In genomic region chr18:62018761-62019041, GRCh38 we compare ENCODE assay signal across 31 cellular contexts.
DNase-seq lines count a peak whose midpoint lies in the region; ATAC-seq and TF ChIP-seq lines count a peak whose summit lies in the region.
"Had no signal": no experiment of that assay in that cellular context is flagged by ENCODE, and none has a peak within 500 bp of the region (broad histone marks: within the 10 kb centered on the region; RNA-seq: fewer than 3 reads in every experiment).

No MANE protein-coding gene starts in this region.

- no peaks in the 10 kb centered on the region for H4K20me1 ChIP-seq in hepatocyte (ENCODE audit: insufficient read depth, poor library complexity, severe bottlenecking)

- CTCF ChIA-PET in activated CD4-positive, alpha-beta T cell treated with anti-CD3 and anti-CD28 coated beads, Interleukin-2, amount 10 ng/mL, durations not matched to agents 7 days and 5 days (lab: Charles Lee), result no interaction called here
- CTCF ChIA-PET in T-cell (lab: Charles Lee), result no interaction called here

- no peaks in the 10 kb centered on the region for H3K9me2 ChIP-seq in hepatocyte (replicated peaks; ENCODE audit: insufficient read depth)

- POLR2A ChIA-PET in activated CD4-positive, alpha-beta T cell treated with anti-CD3 and anti-CD28 coated beads, Interleukin-2, amount 10 ng/mL, durations not matched to agents 7 days and 5 days (lab: Charles Lee), result no interaction called here
- POLR2A ChIA-PET in T-cell (lab: Charles Lee), result no interaction called here

- no peak for ATAC-seq in natural killer cell treated with Interleukin-12 subunit alpha and Interleukin-12 subunit beta and Interleukin-15 and Interleukin-18, amount 100 ng/mL, for 72 hours
- no peak for ATAC-seq in T-cell (replicated peaks in 1 of 4)
- ATAC-seq: activated T-cell treated with anti-CD3 and anti-CD28 coated beads, Interleukin-2, amount 50 U/mL, for 72 hours; esophagus mucosa; foreskin keratinocyte; naive thymus-derived CD8-positive, alpha-beta T cell; Panc1; psoas muscle had no signal

- H3K9me3 ChIP-seq in hepatocyte (ENCODE audit: low read depth), result no peaks in the 10 kb centered on the region
- H3K9me3 ChIP-seq in vagina, result no peaks in the 10 kb centered on the region
- H3K9me3 ChIP-seq: adrenal gland, body of pancreas, lower lobe of right lung, psoas muscle had no signal

- TF ChIP-seq POLR2A in vagina (IDR thresholded peaks at IDR 0.05), result no peak

- WGBS in hepatocyte (ENCODE audit: low lambda C conversion rate, missing lambda C conversion rate), result 96% methylated on average over 2 of the region's 2 CpGs

- no peaks in the 10 kb centered on the region for H3K36me3 ChIP-seq in hepatocyte (replicated peaks; ENCODE audit: insufficient read depth, low read depth)
- H3K36me3 ChIP-seq in vagina, result no peaks in the 10 kb centered on the region
- H3K36me3 ChIP-seq: adrenal gland, heart right ventricle, lower lobe of right lung had no signal

- H3K4me1 ChIP-seq in hepatocyte (ENCODE audit: insufficient read depth) (peaks cover 5% of the 10 kb centered on the region), vagina (peaks cover 8% of the 10 kb centered on the region)
- H3K4me1 ChIP-seq: adrenal gland, body of pancreas, foreskin keratinocyte, psoas muscle had no signal

- H3K27ac Mint-ChIP-seq in activated CD4-positive, alpha-beta T cell treated with anti-CD3 and anti-CD28 coated beads, Interleukin-2, amount 10 ng/mL, durations not matched to agents 7 days and 5 days, result no peak overlapping the region
- no peak overlapping the region for H3K27ac Mint-ChIP-seq in natural killer cell treated with Interleukin-12 subunit alpha and Interleukin-12 subunit beta and Interleukin-15 and Interleukin-18, amount 100 ng/mL, for 72 hours
- H3K27ac Mint-ChIP-seq in T-cell, result no peak overlapping the region
- H3K27ac Mint-ChIP-seq: activated T-cell treated with anti-CD3 and anti-CD28 coated beads, Interleukin-2, amount 50 U/mL, for 72 hours; naive thymus-derived CD8-positive, alpha-beta T cell had no signal

- no peak overlapping the region for H3K4me2 ChIP-seq in hepatocyte

- no peak for TF ChIP-seq CTCF in hepatocyte (IDR thresholded peaks at IDR 0.05; ENCODE audit: poor library complexity)
- no peak for TF ChIP-seq CTCF in vagina (IDR thresholded peaks at IDR 0.05)

- peaks cover 7% of the 10 kb centered on the region for H3K27me3 Mint-ChIP-seq in activated CD4-positive, alpha-beta T cell treated with anti-CD3 and anti-CD28 coated beads, Interleukin-2, amount 10 ng/mL, durations not matched to agents 7 days and 5 days
- peaks cover 2 to 13% of the 10 kb centered on the region in 2 donors for H3K27me3 Mint-ChIP-seq in natural killer cell treated with Interleukin-12 subunit alpha and Interleukin-12 subunit beta and Interleukin-15 and Interleukin-18, amount 100 ng/mL, for 72 hours
- peaks cover 0 to 4% of the 10 kb centered on the region in 2 donors for H3K27me3 Mint-ChIP-seq in T-cell

- DNase-seq in activated CD4-positive, alpha-beta T cell treated with anti-CD3 and anti-CD28 coated beads, Interleukin-2, amount 10 ng/mL, durations not matched to agents 7 days and 5 days, result peak; percentile 34
- no peak for DNase-seq in activated CD4-positive, alpha-beta T cell treated with anti-CD3 and anti-CD28 coated beads for 48 hours
- DNase-seq in NCI-H69 (lab: John Stamatoyannopoulos, UW) (peak; percentile 44), hepatocyte (ENCODE audit: low spot score) (no peak), vagina (ENCODE audit: extremely low spot score in 2 of 2) (no peak), T-cell (no peak)
- no peak for DNase-seq in natural killer cell treated with Interleukin-12 subunit alpha and Interleukin-12 subunit beta and Interleukin-15 and Interleukin-18, amount 100 ng/mL, for 72 hours (ENCODE audit: low spot score)
- no peak for DNase-seq in activated effector memory CD4-positive, alpha-beta T cell treated with anti-CD3 and anti-CD28 coated beads, Interleukin-2, amount 50 U/mL, for 16 hours
- DNase-seq: activated naive CD4-positive, alpha-beta T cell treated with Interleukin-2 at 50 U/mL for 16 hours; activated T-cell treated with anti-CD3 and anti-CD28 coated beads, Interleukin-2, amount 50 U/mL, for 72 hours; AML-193; CD4-positive, CD25-positive, alpha-beta regulatory T cell; foreskin keratinocyte; H7; lower lobe of right lung; naive thymus-derived CD8-positive, alpha-beta T cell; NCI-H2081 treated with DMSO at 0.1 percent for 48 hours; NCI-H345; NCI-H748 treated with DMSO at 0.1 percent for 48 hours; occipital lobe; SHP77; stimulated activated CD4-positive, alpha-beta T cell treated with anti-CD3 and anti-CD28 coated beads, Interleukin-4, amount 100 ng/mL, for 24 hours; T1000; trophoblast cell had no signal

- H3K27ac ChIP-seq in hepatocyte, result peak overlapping the region; percentile 80
- peak overlapping the region; percentile 5 for H3K27ac ChIP-seq in vagina
- H3K27ac ChIP-seq: body of pancreas, foreskin keratinocyte, lower lobe of right lung, psoas muscle had no signal

- H3K4me1 Mint-ChIP-seq in activated CD4-positive, alpha-beta T cell treated with anti-CD3 and anti-CD28 coated beads, Interleukin-2, amount 10 ng/mL, durations not matched to agents 7 days and 5 days, result peaks cover 3% of the 10 kb centered on the region
- H3K4me1 Mint-ChIP-seq in natural killer cell treated with Interleukin-12 subunit alpha and Interleukin-12 subunit beta and Interleukin-15 and Interleukin-18, amount 100 ng/mL, for 72 hours (ENCODE audit: low read depth in 2 of 2), result peaks cover 0 to 3% of the 10 kb centered on the region in 2 donors
- no peaks in the 10 kb centered on the region for H3K4me1 Mint-ChIP-seq in T-cell
- H3K4me1 Mint-ChIP-seq: CD4-positive, CD25-positive, alpha-beta regulatory T cell; central memory CD8-positive, alpha-beta T cell; naive thymus-derived CD8-positive, alpha-beta T cell had no signal

- intact Hi-C loops in vagina (cut with DNase I), result no loop called here

- H3K36me3 Mint-ChIP-seq in activated CD4-positive, alpha-beta T cell treated with anti-CD3 and anti-CD28 coated beads, Interleukin-2, amount 10 ng/mL, durations not matched to agents 7 days and 5 days (ENCODE audit: low read depth), result no peaks in the 10 kb centered on the region
- no peaks in the 10 kb centered on the region for H3K36me3 Mint-ChIP-seq in natural killer cell treated with Interleukin-12 subunit alpha and Interleukin-12 subunit beta and Interleukin-15 and Interleukin-18, amount 100 ng/mL, for 72 hours
- H3K36me3 Mint-ChIP-seq in T-cell, result no peaks in the 10 kb centered on the region
- H3K36me3 Mint-ChIP-seq: CD4-positive, CD25-positive, alpha-beta regulatory T cell; naive thymus-derived CD8-positive, alpha-beta T cell had no signal

- no peak overlapping the region for H3K4me3 Mint-ChIP-seq in activated CD4-positive, alpha-beta T cell treated with anti-CD3 and anti-CD28 coated beads, Interleukin-2, amount 10 ng/mL, durations not matched to agents 7 days and 5 days
- no peak overlapping the region for H3K4me3 Mint-ChIP-seq in natural killer cell treated with Interleukin-12 subunit alpha and Interleukin-12 subunit beta and Interleukin-15 and Interleukin-18, amount 100 ng/mL, for 72 hours
- no peak overlapping the region for H3K4me3 Mint-ChIP-seq in T-cell
- H3K4me3 Mint-ChIP-seq: activated T-cell treated with anti-CD3 and anti-CD28 coated beads, Interleukin-2, amount 50 U/mL, for 72 hours; CD4-positive, CD25-positive, alpha-beta regulatory T cell; central memory CD8-positive, alpha-beta T cell; naive thymus-derived CD8-positive, alpha-beta T cell had no signal

- H3K9me3 Mint-ChIP-seq in activated CD4-positive, alpha-beta T cell treated with anti-CD3 and anti-CD28 coated beads, Interleukin-2, amount 10 ng/mL, durations not matched to agents 7 days and 5 days, result no peaks in the 10 kb centered on the region
- H3K9me3 Mint-ChIP-seq in natural killer cell treated with Interleukin-12 subunit alpha and Interleukin-12 subunit beta and Interleukin-15 and Interleukin-18, amount 100 ng/mL, for 72 hours, result no peaks in the 10 kb centered on the region
- H3K9me3 Mint-ChIP-seq in T-cell, result no peaks in the 10 kb centered on the region
- H3K9me3 Mint-ChIP-seq: activated T-cell treated with anti-CD3 and anti-CD28 coated beads, Interleukin-2, amount 50 U/mL, for 72 hours; central memory CD8-positive, alpha-beta T cell had no signal

- H3K27me3 ChIP-seq in hepatocyte, result no peaks in the 10 kb centered on the region
- no peaks in the 10 kb centered on the region for H3K27me3 ChIP-seq in vagina
- H3K27me3 ChIP-seq: adrenal gland, body of pancreas, foreskin keratinocyte, heart right ventricle had no signal

- no peak overlapping the region for H2AFZ ChIP-seq in hepatocyte

- H3K4me3 ChIP-seq in hepatocyte, result no peak overlapping the region
- H3K4me3 ChIP-seq in vagina, result no peak overlapping the region
- H3K4me3 ChIP-seq: adrenal gland, body of pancreas, heart right ventricle, lower lobe of right lung, psoas muscle had no signal

- no peaks in the 10 kb centered on the region for H3K79me2 ChIP-seq in hepatocyte

Comparison
In these comparisons a context has a peak if more than half of its experiments do, and no peak if none do; other contexts are left out.
1. DNase-seq: peak in activated CD4-positive, alpha-beta T cell treated with anti-CD3 and anti-CD28 coated beads, Interleukin-2, amount 10 ng/mL, durations not matched to agents 7 days and 5 days (single experiment) and NCI-H69 (single experiment); none in activated CD4-positive, alpha-beta T cell treated with anti-CD3 and anti-CD28 coated beads for 48 hours (single experiment), hepatocyte (single experiment), vagina (0 of 2), natural killer cell treated with Interleukin-12 subunit alpha and Interleukin-12 subunit beta and Interleukin-15 and Interleukin-18, amount 100 ng/mL, for 72 hours (single experiment), T-cell (0 of 34) and activated effector memory CD4-positive, alpha-beta T cell treated with anti-CD3 and anti-CD28 coated beads, Interleukin-2, amount 50 U/mL, for 16 hours (single experiment).